12 cellular contexts compared by ENCODE assay signal in the genomic region with DNA sequence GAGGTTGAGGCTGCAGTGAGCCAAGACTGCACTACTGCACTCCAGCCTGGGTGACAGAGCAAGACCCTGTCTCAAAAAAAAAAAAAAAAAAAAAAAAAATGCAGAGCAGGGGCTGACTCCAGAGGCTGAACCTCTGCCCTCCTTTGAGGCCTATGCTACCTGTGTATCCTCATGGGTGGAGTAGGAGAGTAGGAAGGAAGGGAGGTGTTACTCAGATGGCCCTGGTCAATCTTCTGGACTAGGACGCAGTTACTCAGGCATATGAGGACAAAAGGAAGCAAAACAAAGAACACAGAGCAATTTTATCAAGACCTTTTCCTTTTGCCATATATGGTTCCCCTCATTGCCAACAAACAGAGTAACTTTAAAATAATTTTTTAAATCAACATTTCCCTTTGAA. TPM values are rescaled to one million over a fixed set of nuclear protein-coding genes. Genes with fewer than 3 reads are reported as not detected.
A peak's percentile ranks its signal among the peaks of the same experiment; 100 is the strongest.
DNase-seq lines count a peak whose midpoint lies in the region; ATAC-seq, FAIRE-seq and TF ChIP-seq lines count a peak whose summit lies in the region.
"Had no signal": no experiment of that assay in that cellular context is flagged by ENCODE, and none has a peak within 500 bp of the region (broad histone marks: within the 10 kb centered on the region; RNA-seq: fewer than 3 reads in every experiment).

No MANE protein-coding gene starts in this region.

- TF ChIP-seq CTCF in MCF 10A (IDR thresholded peaks at IDR 0.05; ENCODE audit: unreplicated experiment) (no peak), mammary epithelial cell (conservative IDR thresholded peaks at IDR 0.05 in 1 of 2, IDR thresholded peaks at IDR 0.05 in 1 of 2; ENCODE audit: extremely low read depth in 1 of 2, insufficient read depth in 1 of 2, low read depth in 1 of 2, low read length in 2 of 2) (no peak), hepatocyte (IDR thresholded peaks at IDR 0.05; ENCODE audit: poor library complexity) (no peak), ovary (IDR thresholded peaks at IDR 0.05) (no peak), vagina (IDR thresholded peaks at IDR 0.05) (no peak)

- H2AFZ ChIP-seq in mammary epithelial cell (ENCODE audit: low read depth, low read length) (no peak overlapping the region), hepatocyte (no peak overlapping the region)

- DNase-seq in MCF 10A (ENCODE audit: unreplicated experiment) (no peak), mammary epithelial cell (no peak), hepatocyte (ENCODE audit: low spot score) (no peak), ovary (no peak), vagina (ENCODE audit: extremely low spot score in 2 of 2) (no peak), GM19239 (ENCODE audit: insufficient read length, low spot score) (no peak)
- DNase-seq in CD4-positive, alpha-beta memory T cell: no peak
- no peak for DNase-seq in activated CD4-positive, alpha-beta T cell treated with anti-CD3 and anti-CD28 coated beads for 36 hours
- DNase-seq: activated naive CD4-positive, alpha-beta T cell treated with anti-CD3 and anti-CD28 coated beads for 36 hours had no signal

- TF ChIP-seq EP300 in ovary (IDR thresholded peaks at IDR 0.05): no peak

- in situ Hi-C loops in mammary epithelial cell (cut with MboI; ENCODE audit: low sequenced_read_pairs in 2 of 2): no loop called here

- H3K36me3 ChIP-seq in mammary epithelial cell (ENCODE audit: insufficient read depth, low read length) (no peaks in the 10 kb centered on the region), hepatocyte (replicated peaks; ENCODE audit: insufficient read depth, low read depth) (no peaks in the 10 kb centered on the region), ovary (no peaks in the 10 kb centered on the region), vagina (no peaks in the 10 kb centered on the region)
- H3K36me3 ChIP-seq in CD4-positive, alpha-beta memory T cell (ENCODE audit: insufficient read depth, low read length): no peaks in the 10 kb centered on the region

- POLR2A ChIA-PET in MCF 10A (lab: Yijun Ruan, JAX): interaction anchor here (0.5 to 1.7 kb wide), 5 partner anchors 9 to 81 kb away, joined by 3 to 21 read pairs (median 4); no protein-coding TSS in a partner anchor
- POLR2A ChIA-PET in CD4-positive, alpha-beta memory T cell (lab: Charles Lee; ENCODE audit: partially characterized antibody): no interaction called here
- POLR2A ChIA-PET in activated CD4-positive, alpha-beta T cell treated with anti-CD3 and anti-CD28 coated beads for 36 hours (lab: Charles Lee): no interaction called here

- no peak for FAIRE-seq in GM19239 (lab: Jason Lieb, UNC)
- FAIRE-seq: A204.1, RCC 7860 had no signal

- TF ChIP-seq POLR2A in ovary (IDR thresholded peaks at IDR 0.05): no peak
- TF ChIP-seq POLR2A in vagina (IDR thresholded peaks at IDR 0.05): no peak

- peaks cover 5% of the 10 kb centered on the region for H3K27me3 ChIP-seq in mammary epithelial cell (ENCODE audit: insufficient read depth, low read length)
- no peaks in the 10 kb centered on the region for H3K27me3 ChIP-seq in hepatocyte
- H3K27me3 ChIP-seq in ovary: no peaks in the 10 kb centered on the region
- no peaks in the 10 kb centered on the region for H3K27me3 ChIP-seq in vagina
- H3K27me3 ChIP-seq in CD4-positive, alpha-beta memory T cell (ENCODE audit: insufficient read depth, low read length): no peaks in the 10 kb centered on the region

- H3K36me3 Mint-ChIP-seq in MCF 10A (ENCODE audit: insufficient read depth, unreplicated experiment): no peaks in the 10 kb centered on the region
- peaks cover 6 to 11% of the 10 kb centered on the region in 2 donors for H3K36me3 Mint-ChIP-seq in CD4-positive, alpha-beta memory T cell
- peaks cover 3% of the 10 kb centered on the region for H3K36me3 Mint-ChIP-seq in activated CD4-positive, alpha-beta T cell treated with anti-CD3 and anti-CD28 coated beads for 36 hours (ENCODE audit: low read depth)

- H3K9me2 ChIP-seq in hepatocyte (replicated peaks; ENCODE audit: insufficient read depth): no peaks in the 10 kb centered on the region

- H3K9me3 Mint-ChIP-seq in MCF 10A (ENCODE audit: unreplicated experiment): no peaks in the 10 kb centered on the region
- peaks cover 0 to 3% (median 0%) of the 10 kb centered on the region in 8 donors for H3K9me3 Mint-ChIP-seq in CD4-positive, alpha-beta memory T cell
- no peaks in the 10 kb centered on the region for H3K9me3 Mint-ChIP-seq in activated CD4-positive, alpha-beta T cell treated with anti-CD3 and anti-CD28 coated beads for 36 hours (ENCODE audit: low read depth)

- no peak overlapping the region for H3K9ac ChIP-seq in mammary epithelial cell (ENCODE audit: insufficient read depth, low read length)

- ATAC-seq in activated CD4-positive, alpha-beta T cell treated with anti-CD3 and anti-CD28 coated beads for 36 hours: no peak

- H3K9me3 ChIP-seq in mammary epithelial cell (replicated peaks; ENCODE audit: insufficient read depth, low read length) (no peaks in the 10 kb centered on the region), hepatocyte (ENCODE audit: low read depth) (no peaks in the 10 kb centered on the region), ovary (no peaks in the 10 kb centered on the region), vagina (no peaks in the 10 kb centered on the region)
- no peaks in the 10 kb centered on the region for H3K9me3 ChIP-seq in CD4-positive, alpha-beta memory T cell (ENCODE audit: control insufficient read depth in 1 of 2, low read length in 2 of 2)

- CTCF ChIA-PET in MCF 10A (lab: Yijun Ruan, JAX) (interaction anchor here (0.7 to 1.7 kb wide), 5 partner anchors 10 to 47 kb away, joined by 3 to 6 read pairs (median 4); no protein-coding TSS in a partner anchor), mammary epithelial cell (lab: Charles Lee; ENCODE audit: low non-redundant PET) (no interaction called here)
- CTCF ChIA-PET in CD4-positive, alpha-beta memory T cell (lab: Charles Lee; ENCODE audit: partially characterized antibody): interaction anchor here (2.1 to 2.6 kb wide), 2 partner anchors 13 to 338 kb away, joined by 6 read pairs; no protein-coding TSS in a partner anchor
- CTCF ChIA-PET in activated CD4-positive, alpha-beta T cell treated with anti-CD3 and anti-CD28 coated beads for 36 hours (lab: Charles Lee): interaction anchor here (1.1 kb wide), 1 partner anchor 14 kb away, joined by 3 read pairs; no protein-coding TSS in a partner anchor

- dilution Hi-C loops in mammary epithelial cell (cut with HindIII; ENCODE audit: low sequenced_read_pairs): no loop called here

- H3K4me1 Mint-ChIP-seq in MCF 10A (ENCODE audit: insufficient read depth, unreplicated experiment): peaks cover 19% of the 10 kb centered on the region
- H3K4me1 Mint-ChIP-seq in CD4-positive, alpha-beta memory T cell: peaks cover 9 to 40% (median 21%) of the 10 kb centered on the region in 4 donors
- peaks cover 2% of the 10 kb centered on the region for H3K4me1 Mint-ChIP-seq in activated CD4-positive, alpha-beta T cell treated with anti-CD3 and anti-CD28 coated beads for 36 hours

- intact Hi-C loops in MCF 10A (cut with micrococcal nuclease): loop anchor here (2.0 kb wide), 1 partner anchor 14 kb away; no protein-coding TSS in a partner anchor
- intact Hi-C loops in mammary epithelial cell (cut with micrococcal nuclease): no loop called here
- intact Hi-C loops in ovary (cut with DNase I): no loop called here
- intact Hi-C loops in vagina (cut with DNase I): loop anchor here (5.0 kb wide), 1 partner anchor 37 kb away; a partner anchor contains a TSS
- intact Hi-C loops in CD4-positive, alpha-beta memory T cell (cut with micrococcal nuclease): no loop called here
- intact Hi-C loops in activated CD4-positive, alpha-beta T cell treated with anti-CD3 and anti-CD28 coated beads for 36 hours (cut with DNase I, micrococcal nuclease): no loop called here

- H3K4me1 ChIP-seq in mammary epithelial cell (ENCODE audit: insufficient read depth, low read length) (peaks cover 8% of the 10 kb centered on the region), hepatocyte (ENCODE audit: insufficient read depth) (peaks cover 8% of the 10 kb centered on the region), ovary (ENCODE audit: insufficient read depth) (peaks cover 15% of the 10 kb centered on the region), vagina (peaks cover 65% of the 10 kb centered on the region)
- H3K4me1 ChIP-seq in CD4-positive, alpha-beta memory T cell (ENCODE audit: insufficient read depth, low read length): peaks cover 6% of the 10 kb centered on the region

- H3K27ac ChIP-seq in mammary epithelial cell (ENCODE audit: insufficient read depth, low read depth, low read length): no peak overlapping the region
- H3K27ac ChIP-seq in hepatocyte: peak overlapping the region; percentile 51
- peak overlapping the region; percentile 58 to 79 for H3K27ac ChIP-seq in ovary
- H3K27ac ChIP-seq in vagina: peak overlapping the region; percentile 75
- H3K27ac ChIP-seq in CD4-positive, alpha-beta memory T cell (ENCODE audit: low read depth, low read length): no peak overlapping the region

- peak overlapping the region; percentile 76 for H3K27ac Mint-ChIP-seq in MCF 10A (ENCODE audit: low read depth, unreplicated experiment)
- H3K27ac Mint-ChIP-seq in CD4-positive, alpha-beta memory T cell: no peak overlapping the region
- H3K27ac Mint-ChIP-seq in activated CD4-positive, alpha-beta T cell treated with anti-CD3 and anti-CD28 coated beads for 36 hours: no peak overlapping the region
- H3K27ac Mint-ChIP-seq: activated naive CD4-positive, alpha-beta T cell treated with anti-CD3 and anti-CD28 coated beads for 36 hours; T-helper 2 cell treated with Interferon-gamma antibody and Interleukin-4, amounts not matched to agents 5 μg/mL and 100 μg/mL, for 36 hours had no signal

- BruUV-seq in MCF 10A (replicated peaks; lab: Mats Ljungman, UMichigan) (no TSS peak), mammary epithelial cell (replicated peaks; lab: Mats Ljungman, UMichigan) (no TSS peak)

- H3K4me3 ChIP-seq in mammary epithelial cell (replicated peaks in 1 of 3; ENCODE audit: insufficient read depth in 1 of 3, low read depth in 2 of 3, low read length in 3 of 3) (no peak overlapping the region), hepatocyte (no peak overlapping the region), ovary (peak overlapping the region; percentile 12), vagina (peak overlapping the region in 1 of 2 donors; percentile 22)
- no peak overlapping the region for H3K4me3 ChIP-seq in CD4-positive, alpha-beta memory T cell (ENCODE audit: low read length in 2 of 2)

- H3K4me3 Mint-ChIP-seq in MCF 10A (ENCODE audit: unreplicated experiment): peak overlapping the region; percentile 47
- H3K4me3 Mint-ChIP-seq in CD4-positive, alpha-beta memory T cell: no peak overlapping the region
- no peak overlapping the region for H3K4me3 Mint-ChIP-seq in activated CD4-positive, alpha-beta T cell treated with anti-CD3 and anti-CD28 coated beads for 36 hours
- H3K4me3 Mint-ChIP-seq: activated naive CD4-positive, alpha-beta T cell treated with anti-CD3 and anti-CD28 coated beads for 36 hours; T-helper 2 cell treated with Interferon-gamma antibody and Interleukin-4, amounts not matched to agents 5 μg/mL and 100 μg/mL, for 36 hours had no signal

- H3K79me2 ChIP-seq in mammary epithelial cell (ENCODE audit: insufficient read depth, low read length) (no peaks in the 10 kb centered on the region), hepatocyte (peaks cover 42% of the 10 kb centered on the region)

- WGBS in mammary epithelial cell (ENCODE audit: low coverage, missing lambda C conversion rate): 100% methylated on average over 1 of the region's 1 CpG
- 82% methylated on average over 1 of the region's 1 CpG for WGBS in hepatocyte (ENCODE audit: low lambda C conversion rate, missing lambda C conversion rate)
- WGBS in ovary, 3 donors: 11 to 21% (median 11%) methylated on average over 1 of the region's 1 CpG

- no peaks in the 10 kb centered on the region for H4K20me1 ChIP-seq in mammary epithelial cell (ENCODE audit: insufficient read depth, low read length)
- peaks cover 3% of the 10 kb centered on the region for H4K20me1 ChIP-seq in hepatocyte (ENCODE audit: insufficient read depth, poor library complexity, severe bottlenecking)

- H3K4me2 ChIP-seq in mammary epithelial cell (ENCODE audit: insufficient read depth, low read depth, low read length) (no peak overlapping the region), hepatocyte (peak overlapping the region; percentile 63)

- H3K27me3 Mint-ChIP-seq in MCF 10A (ENCODE audit: insufficient read depth, unreplicated experiment): no peaks in the 10 kb centered on the region
- H3K27me3 Mint-ChIP-seq in CD4-positive, alpha-beta memory T cell: no peaks in the 10 kb centered on the region
- no peaks in the 10 kb centered on the region for H3K27me3 Mint-ChIP-seq in activated CD4-positive, alpha-beta T cell treated with anti-CD3 and anti-CD28 coated beads for 36 hours

RNA-seq across cellular contexts. Expression of a gene that starts 35.2 kb away (rescaled TPM):
- 7.0 and 12.0 TPM in 2 replicates for total RNA-seq in MCF 10A (2022)
- under 1 TPM; 0.61 to 0.67 TPM for total RNA-seq in mammary epithelial cell
- 0.09 TPM for polyA plus RNA-seq in mammary epithelial cell
- 0.05 TPM for polyA minus RNA-seq in mammary epithelial cell
- total RNA-seq in hepatocyte: 66.8 and 68.3 TPM in 2 replicates
- 46.8 and 48.9 TPM in 2 replicates for polyA plus RNA-seq in hepatocyte
- 100 to 1,000 TPM in 6 of 7 donors, 10 to 100 TPM in 1; 92.4 to 442 (median 174) TPM for total RNA-seq in ovary
- polyA plus RNA-seq in ovary: 100 to 1,000 TPM; 102 to 142 TPM
- 221 TPM for total RNA-seq in vagina
- total RNA-seq in CD4-positive, alpha-beta memory T cell: 10 to 100 TPM; 44.4 to 47.3 TPM
- polyA plus RNA-seq in CD4-positive, alpha-beta memory T cell: 10 to 100 TPM; 34.5 to 40.2 TPM
- 1 to 10 TPM; 4.2 to 4.5 TPM for total RNA-seq in activated CD4-positive, alpha-beta T cell treated with anti-CD3 and anti-CD28 coated beads for 36 hours

Comparison
In these comparisons a context has a peak if more than half of its experiments do, and no peak if none do; other contexts are left out.
1. intact Hi-C loops: an anchor here in MCF 10A (2.0 kb wide) and vagina (5.0 kb wide); none called in mammary epithelial cell, ovary, CD4-positive, alpha-beta memory T cell and activated CD4-positive, alpha-beta T cell treated with anti-CD3 and anti-CD28 coated beads for 36 hours.
2. H3K27ac ChIP-seq: peak in hepatocyte (single experiment), ovary (2 of 2) and vagina (single experiment); none in mammary epithelial cell (single experiment) and CD4-positive, alpha-beta memory T cell (single experiment).